In the genomic region with DNA sequence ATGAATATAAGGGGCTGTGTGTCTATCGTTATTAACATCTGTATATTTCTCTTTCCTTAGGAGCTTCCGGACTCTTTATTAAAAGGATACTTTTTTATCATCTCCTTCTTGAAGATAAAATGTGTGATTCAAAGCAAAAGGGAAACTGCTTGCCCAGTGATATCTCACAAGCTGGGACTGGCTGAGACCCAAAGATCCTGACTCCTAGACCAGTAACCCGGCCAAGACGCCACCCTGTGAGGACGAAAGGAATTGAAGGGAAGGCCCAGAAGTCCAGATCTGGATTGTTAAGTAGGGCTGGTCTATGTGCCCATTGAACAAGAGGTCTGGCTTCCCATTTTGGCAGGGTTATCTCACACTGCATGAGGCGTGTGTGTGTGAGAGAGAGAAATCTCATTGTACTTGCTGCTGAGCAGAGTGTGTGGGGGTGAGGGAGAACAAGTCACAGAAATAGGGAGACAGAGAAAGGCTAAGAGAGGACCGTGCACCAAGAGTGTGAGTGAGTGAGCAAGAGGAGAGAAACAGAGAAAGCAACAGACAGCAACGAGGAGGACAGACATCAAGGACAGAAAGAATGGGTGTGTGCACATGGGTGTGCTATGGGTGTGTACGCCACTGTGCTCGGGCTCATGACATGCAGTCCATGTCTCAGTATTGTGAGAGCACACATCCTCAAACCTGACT, we compare ENCODE assay signal across 11 cellular contexts.
DNase-seq lines count a peak whose midpoint lies in the region; ATAC-seq, FAIRE-seq and TF ChIP-seq lines count a peak whose summit lies in the region.
"Had no signal": no experiment of that assay in that cellular context is flagged by ENCODE, and none has a peak within 500 bp of the region (broad histone marks: within the 10 kb centered on the region; RNA-seq: fewer than 3 reads in every experiment).

No MANE protein-coding gene starts in this region.

- BruUV-seq in HCT116 (replicated peaks; lab: Mats Ljungman, UMichigan), result no TSS peak

- H3K27me3 Mint-ChIP-seq in astrocyte (ENCODE audit: low read depth, unreplicated experiment) (peaks cover 67% of the 10 kb centered on the region), immature natural killer cell (ENCODE audit: low read depth in 3 of 3) (peaks cover 0 to 6% (median 0%) of the 10 kb centered on the region in 3 donors)
- H3K27me3 Mint-ChIP-seq: naive thymus-derived CD8-positive, alpha-beta T cell had no signal

- TF ChIP-seq CTCF in HCT116 (IDR thresholded peaks at IDR 0.05 in 2 of 3, conservative IDR thresholded peaks at IDR 0.05 in 1 of 3; ENCODE audit: borderline replicate concordance in 1 of 3, insufficient read depth in 1 of 3, low read depth in 2 of 3, low read length in 2 of 3) (peak; percentile 6 to 30 (median 6); a peak in 2 of 6 replicates), astrocyte (IDR thresholded peaks at IDR 0.05; ENCODE audit: insufficient read depth, low read depth, low read length) (peak; percentile 21), smooth muscle cell (IDR thresholded peaks at IDR 0.05; ENCODE audit: borderline replicate concordance, insufficient read depth, poor library complexity, severe bottlenecking) (peak; percentile 25)

- DNase-seq in HCT116 (ENCODE audit: low read depth, low spot score), result no peak
- DNase-seq in astrocyte (ENCODE audit: low read depth), result peak; percentile 63
- peak; percentile 57 for DNase-seq in hepatic stellate cell (ENCODE audit: low spot score)
- no peak for DNase-seq in smooth muscle cell (lab: John Stamatoyannopoulos, UW; ENCODE audit: unreplicated experiment)
- no peak for DNase-seq in immature natural killer cell
- no peak for DNase-seq in NK-92 (lab: John Stamatoyannopoulos, UW; ENCODE audit: unreplicated experiment)
- DNase-seq in NCI-H1436 treated with DMSO at 0.1 percent for 48 hours (lab: John Stamatoyannopoulos, UW), result no peak
- DNase-seq: effector memory CD8-positive, alpha-beta T cell had no signal

- CTCF ChIA-PET in HCT116 (lab: Charles Lee), result no interaction called here

- H3K27ac ChIP-seq in HCT116 (ENCODE audit: low read depth, low read length) (no peak overlapping the region), astrocyte (ENCODE audit: low read depth, low read length) (no peak overlapping the region), smooth muscle cell (ENCODE audit: low read depth) (no peak overlapping the region)

- H3K4me3 ChIP-seq in HCT116 (replicated peaks in 1 of 2; ENCODE audit: low read depth in 1 of 2, low read length in 2 of 2) (no peak overlapping the region), astrocyte (ENCODE audit: insufficient read depth, low read depth, low read length) (no peak overlapping the region), smooth muscle cell (no peak overlapping the region)

- peaks cover 27% of the 10 kb centered on the region for H3K27me3 ChIP-seq in HCT116 (ENCODE audit: insufficient read depth, low read length)
- no peaks in the 10 kb centered on the region for H3K27me3 ChIP-seq in astrocyte (ENCODE audit: insufficient read depth, low read length)
- H3K27me3 ChIP-seq in smooth muscle cell (ENCODE audit: low read depth), result no peaks in the 10 kb centered on the region

- WGBS in smooth muscle cell (ENCODE audit: low lambda C conversion rate), result 57% methylated on average over 8 of the region's 10 CpGs

- no peak for TF ChIP-seq POLR2A in HCT116 (IDR thresholded peaks at IDR 0.05; ENCODE audit: borderline replicate concordance, extremely low read depth, insufficient read depth, insufficient read length)

- H3K9me2 ChIP-seq in HCT116 (ENCODE audit: insufficient read depth), result no peaks in the 10 kb centered on the region

- H3K9me3 ChIP-seq in HCT116 (ENCODE audit: control insufficient read depth in 1 of 2, insufficient read depth in 1 of 2, low read depth in 1 of 2, low read length in 2 of 2), result no peaks in the 10 kb centered on the region
- H3K9me3 ChIP-seq in astrocyte (ENCODE audit: insufficient read depth, low read depth, low read length), result no peaks in the 10 kb centered on the region
- no peaks in the 10 kb centered on the region for H3K9me3 ChIP-seq in smooth muscle cell (replicated peaks; ENCODE audit: low read depth)

- intact Hi-C loops in HCT116 (cut with micrococcal nuclease), result no loop called here

- ATAC-seq in HCT116 (peak; percentile 69), HG02852 (IDR thresholded peaks at IDR 0.05; ENCODE audit: unreplicated experiment) (no peak)
- ATAC-seq: effector memory CD8-positive, alpha-beta T cell; naive thymus-derived CD8-positive, alpha-beta T cell had no signal

- no peak overlapping the region for H3K9ac ChIP-seq in HCT116 (ENCODE audit: low read length)
- no peak overlapping the region for H3K9ac ChIP-seq in astrocyte (ENCODE audit: low read length)
- no peak overlapping the region for H3K9ac ChIP-seq in smooth muscle cell (ENCODE audit: low read depth)

- no peak overlapping the region for H3K4me2 ChIP-seq in HCT116 (ENCODE audit: low read length)
- H3K4me2 ChIP-seq in astrocyte (ENCODE audit: low read length), result no peak overlapping the region
- H3K4me2 ChIP-seq in smooth muscle cell, result no peak overlapping the region

- peak; percentile 15; the same call in 1 of the 2 replicates for TF ChIP-seq RAD21 in HCT116 (IDR thresholded peaks at IDR 0.05; ENCODE audit: low read depth)

- H4K20me1 ChIP-seq in HCT116 (ENCODE audit: insufficient read depth), result no peaks in the 10 kb centered on the region
- H4K20me1 ChIP-seq in astrocyte (ENCODE audit: insufficient read depth, low read length), result no peaks in the 10 kb centered on the region
- H4K20me1 ChIP-seq in smooth muscle cell (ENCODE audit: low read depth), result no peaks in the 10 kb centered on the region

- no peak for FAIRE-seq in astrocyte (lab: Jason Lieb, UNC)

- no peaks in the 10 kb centered on the region for H3K4me1 Mint-ChIP-seq in astrocyte (ENCODE audit: low read depth, unreplicated experiment)
- H3K4me1 Mint-ChIP-seq in immature natural killer cell, result no peaks in the 10 kb centered on the region
- H3K4me1 Mint-ChIP-seq: IgD-negative memory B cell had no signal

- no peak overlapping the region for H3K27ac Mint-ChIP-seq in astrocyte (ENCODE audit: unreplicated experiment)
- peak overlapping the region in 3 of 6 donors; percentile 13 to 52 (median 33) for H3K27ac Mint-ChIP-seq in immature natural killer cell

- RAD21 ChIA-PET in HCT116 (lab: Charles Lee; ENCODE audit: low non-redundant PET in 1 of 2, low total read pairs in 2 of 2, uncharacterized antibody in 2 of 2, unreplicated experiment in 2 of 2), result no interaction called here

- H3K9me3 Mint-ChIP-seq in astrocyte (ENCODE audit: unreplicated experiment), result peaks cover 1% of the 10 kb centered on the region
- H3K9me3 Mint-ChIP-seq in immature natural killer cell, result no peaks in the 10 kb centered on the region
- H3K9me3 Mint-ChIP-seq: effector memory CD8-positive, alpha-beta T cell; naive thymus-derived CD8-positive, alpha-beta T cell had no signal

- H2AFZ ChIP-seq in HCT116 (ENCODE audit: low read depth, low read length, poor library complexity, severe bottlenecking) (no peak overlapping the region), astrocyte (ENCODE audit: low read depth, low read length) (no peak overlapping the region), smooth muscle cell (ENCODE audit: low read depth) (no peak overlapping the region)

- H3K4me3 Mint-ChIP-seq in astrocyte (ENCODE audit: unreplicated experiment) (no peak overlapping the region), immature natural killer cell (no peak overlapping the region)
- H3K4me3 Mint-ChIP-seq: effector memory CD8-positive, alpha-beta T cell; IgD-negative memory B cell had no signal

- H3K79me2 ChIP-seq in HCT116 (ENCODE audit: insufficient read depth, low read length), result no peaks in the 10 kb centered on the region
- H3K79me2 ChIP-seq in astrocyte (ENCODE audit: insufficient read depth, low read length), result no peaks in the 10 kb centered on the region
- H3K79me2 ChIP-seq in smooth muscle cell (ENCODE audit: low read depth), result no peaks in the 10 kb centered on the region

- no peaks in the 10 kb centered on the region for H3K36me3 ChIP-seq in HCT116 (ENCODE audit: control insufficient read depth in 1 of 2, insufficient read depth in 2 of 2, low read length in 2 of 2)
- no peaks in the 10 kb centered on the region for H3K36me3 ChIP-seq in astrocyte (ENCODE audit: insufficient read depth, low read length)
- H3K36me3 ChIP-seq in smooth muscle cell (ENCODE audit: low read depth), result no peaks in the 10 kb centered on the region

- no peaks in the 10 kb centered on the region for H3F3A ChIP-seq in smooth muscle cell (ENCODE audit: low read depth)

- H3K36me3 Mint-ChIP-seq in astrocyte (ENCODE audit: low read depth, unreplicated experiment) (no peaks in the 10 kb centered on the region), immature natural killer cell (peaks cover 0 to 14% (median 4%) of the 10 kb centered on the region in 3 donors)
- H3K36me3 Mint-ChIP-seq: IgD-negative memory B cell; naive thymus-derived CD8-positive, alpha-beta T cell had no signal

- POLR2A ChIA-PET in HCT116 (lab: Charles Lee), result no interaction called here

- H3K4me1 ChIP-seq in HCT116 (ENCODE audit: control insufficient read depth in 1 of 2, insufficient read depth in 2 of 2, low read length in 2 of 2) (no peaks in the 10 kb centered on the region), astrocyte (ENCODE audit: insufficient read depth, low read length) (peaks cover 3% of the 10 kb centered on the region), smooth muscle cell (ENCODE audit: low read depth) (no peaks in the 10 kb centered on the region)

TF ChIP-seq in HCT116, 20 proteins besides CTCF, POLR2A, EP300 and RAD21:
- TF ChIP-seq CEBPB (IDR thresholded peaks at IDR 0.05; ENCODE audit: low read depth) (no peak), POLR2AphosphoS5 (IDR thresholded peaks at IDR 0.05; ENCODE audit: low read depth, low read length) (no peak), YY1 (IDR thresholded peaks at IDR 0.05; ENCODE audit: extremely low read depth, insufficient replicate concordance, low read depth, low read length) (no peak), SIN3A (IDR thresholded peaks at IDR 0.05; ENCODE audit: low read depth) (no peak), TCF7L2 (IDR thresholded peaks at IDR 0.05; ENCODE audit: borderline replicate concordance, extremely low read depth, insufficient read depth, insufficient read length) (no peak), CBX3 (IDR thresholded peaks at IDR 0.05; ENCODE audit: low read depth) (no peak), FOSL1 (IDR thresholded peaks at IDR 0.05; ENCODE audit: low read depth) (no peak)
- TF ChIP-seq, protein P1, sequence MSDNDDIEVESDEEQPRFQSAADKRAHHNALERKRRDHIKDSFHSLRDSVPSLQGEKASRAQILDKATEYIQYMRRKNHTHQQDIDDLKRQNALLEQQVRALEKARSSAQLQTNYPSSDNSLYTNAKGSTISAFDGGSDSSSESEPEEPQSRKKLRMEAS (IDR thresholded peaks at IDR 0.05), result no peak
TF ChIP-seq in HCT116: peak in this region for 0.

Comparison
In these comparisons a context has a peak if more than half of its experiments do, and no peak if none do; other contexts are left out.
1. DNase-seq: peak in astrocyte (single experiment) and hepatic stellate cell (single experiment); none in HCT116 (single experiment), smooth muscle cell (single experiment), immature natural killer cell (0 of 3), NK-92 (single experiment) and NCI-H1436 treated with DMSO at 0.1 percent for 48 hours (single experiment).
2. Peak in every context shown above with its lines, with median percentiles within 50 percentile points of each other: CTCF ChIP-seq.